ENCODE assay signal across 23 cellular contexts in genomic region chr6:167208819-167209576, GRCh38. TPM values are rescaled to one million over a fixed set of nuclear protein-coding genes. Genes with fewer than 3 reads are reported as not detected.
"Had no signal": no experiment of that assay in that cellular context is flagged by ENCODE, and none has a peak within 500 bp of the region (broad histone marks: within the 10 kb centered on the region; RNA-seq: fewer than 3 reads in every experiment).

No MANE protein-coding gene starts in this region.

- H3K9me3 Mint-ChIP-seq: activated CD4-positive, alpha-beta memory T cell treated with anti-CD3 and anti-CD28 coated beads, Interleukin-2, amount 10 ng/mL, durations not matched to agents 7 days and 5 days; activated naive CD8-positive, alpha-beta T cell treated with anti-CD3 and anti-CD28 coated beads, Interleukin-2, amount 10 ng/mL, durations not matched to agents 7 days and 5 days had no signal

- H3K27ac Mint-ChIP-seq: activated CD4-positive, alpha-beta memory T cell treated with anti-CD3 and anti-CD28 coated beads, Interleukin-2, amount 10 ng/mL, durations not matched to agents 7 days and 5 days; activated CD4-positive, alpha-beta T cell treated with anti-CD3 and anti-CD28 coated beads for 36 hours; activated naive CD8-positive, alpha-beta T cell treated with anti-CD3 and anti-CD28 coated beads, Interleukin-2, amount 10 ng/mL, durations not matched to agents 7 days and 5 days had no signal

- ATAC-seq: activated CD4-positive, alpha-beta T cell treated with anti-CD3 and anti-CD28 coated beads for 36 hours had no signal

- H3K36me3 Mint-ChIP-seq: activated naive CD8-positive, alpha-beta T cell treated with anti-CD3 and anti-CD28 coated beads, Interleukin-2, amount 10 ng/mL, durations not matched to agents 7 days and 5 days had no signal

- H3K4me1 Mint-ChIP-seq: activated naive CD8-positive, alpha-beta T cell treated with anti-CD3 and anti-CD28 coated beads, Interleukin-2, amount 10 ng/mL, durations not matched to agents 7 days and 5 days had no signal

- DNase-seq: activated CD4-positive, alpha-beta memory T cell treated with anti-CD3 and anti-CD28 coated beads, Interleukin-2, amount 10 ng/mL, durations not matched to agents 7 days and 5 days; activated CD4-positive, alpha-beta T cell treated with anti-CD3 and anti-CD28 coated beads for 36 hours; activated CD4-positive, alpha-beta T cell treated with anti-CD3 and anti-CD28 coated beads, Interleukin-2, amount 50 U/mL, for 1 hour; activated CD8-positive, alpha-beta memory T cell treated with anti-CD3 and anti-CD28 coated beads, Interleukin-2, amount 50 U/mL, for 48 hours; activated naive CD4-positive, alpha-beta T cell treated with anti-CD3 and anti-CD28 coated beads, Interleukin-2, amount 50 U/mL, for 16 hours; activated naive CD8-positive, alpha-beta T cell treated with anti-CD3 and anti-CD28 coated beads, Interleukin-2, amount 10 ng/mL, durations not matched to agents 7 days and 5 days; activated T-cell treated with anti-CD3 and anti-CD28 coated beads, Interleukin-2, amount 50 U/mL, for 1 hour; adrenal gland; anterior cingulate cortex; central memory CD4-positive, alpha-beta T cell; Kasumi-1; NCI-H146; NCI-H187 treated with DMSO at 0.1 percent for 48 hours; NCI-H2081 treated with DMSO at 0.1 percent for 48 hours; NCI-H446; NCI-H524; Peyer's patch; Right ventricle myocardium superior; SJCRH30; SK-N-SH; T-helper 1 cell had no signal

- H3K4me3 Mint-ChIP-seq: activated CD4-positive, alpha-beta memory T cell treated with anti-CD3 and anti-CD28 coated beads, Interleukin-2, amount 10 ng/mL, durations not matched to agents 7 days and 5 days; activated CD4-positive, alpha-beta T cell treated with anti-CD3 and anti-CD28 coated beads for 36 hours; activated naive CD8-positive, alpha-beta T cell treated with anti-CD3 and anti-CD28 coated beads, Interleukin-2, amount 10 ng/mL, durations not matched to agents 7 days and 5 days had no signal

RNA-seq across cellular contexts. Expression of gene GPR31, which starts 51.2 kb away (rescaled TPM):
- total RNA-seq: activated CD4-positive, alpha-beta memory T cell treated with anti-CD3 and anti-CD28 coated beads, Interleukin-2, amount 10 ng/mL, durations not matched to agents 7 days and 5 days; activated CD4-positive, alpha-beta T cell treated with anti-CD3 and anti-CD28 coated beads for 36 hours; activated naive CD8-positive, alpha-beta T cell treated with anti-CD3 and anti-CD28 coated beads, Interleukin-2, amount 10 ng/mL, durations not matched to agents 7 days and 5 days; adrenal gland; breast epithelium; Peyer's patch; Right ventricle myocardium superior; SJCRH30; T-helper 2 cell treated with Interferon-gamma antibody and Interleukin-4, amounts not matched to agents 100 ng/mL and 5 ng/mL, for 36 hours had no signal
